In genomic region chr19:3664879-3665642, GRCh38 we compare ENCODE assay signal across 2 cellular contexts.
TF ChIP-seq lines count a peak whose summit lies in the region.

No MANE protein-coding gene starts in this region.

TF ChIP-seq in Ishikawa, 13 proteins besides CTCF, POLR2A, EP300 and RAD21:
- TF ChIP-seq EGR1 (IDR thresholded peaks at IDR 0.05) (0 out of 2 replicates have a peak, but pooled peaks have one; percentile 60), USF1 (IDR thresholded peaks at IDR 0.05) (no peak), MAX (IDR thresholded peaks at IDR 0.05) (no peak), NFIC (IDR thresholded peaks at IDR 0.05) (no peak), CEBPB (IDR thresholded peaks at IDR 0.05) (no peak), REST (IDR thresholded peaks at IDR 0.05; ENCODE audit: low read depth) (no peak), TEAD4 (IDR thresholded peaks at IDR 0.05) (peak; percentile 28; the same call in 1 of the 2 replicates), CREB1 (IDR thresholded peaks at IDR 0.05; ENCODE audit: low read depth) (no peak), YY1 (IDR thresholded peaks at IDR 0.05; ENCODE audit: low read depth) (no peak), TCF12 (IDR thresholded peaks at IDR 0.05; ENCODE audit: low read depth) (no peak)
TF ChIP-seq in Ishikawa: peak in this region for 2.

TF ChIP-seq in K562, 482 proteins besides CTCF, POLR2A, EP300 and RAD21:
- TF ChIP-seq THAP12 (CRISPR knock-in tag; IDR thresholded peaks at IDR 0.05) (no peak), ZNF445 (CRISPR knock-in tag; IDR thresholded peaks at IDR 0.05; ENCODE audit: low read depth) (no peak), HMGN3 (IDR thresholded peaks at IDR 0.05; ENCODE audit: borderline replicate concordance, extremely low read depth, insufficient read length, low read depth, low read length) (no peak), ARID4B (CRISPR knock-in tag; IDR thresholded peaks at IDR 0.05) (0 out of 2 replicates have a peak, but pooled peaks have one; percentile 19), HBP1 (CRISPR knock-in tag; IDR thresholded peaks at IDR 0.05) (no peak), ZNF212 (CRISPR knock-in tag; IDR thresholded peaks at IDR 0.05) (no peak), SRSF7 (optimal IDR thresholded peaks at IDR 0.05; ENCODE audit: low read depth, low read length) (no peak)
